Comparison of ENCODE assay signal across 26 cellular contexts in genomic region chrX:127011629-127012028, GRCh38.
"Had no signal": no experiment of that assay in that cellular context is flagged by ENCODE, and none has a peak within 500 bp of the region (broad histone marks: within the 10 kb centered on the region; RNA-seq: fewer than 3 reads in every experiment).

No MANE protein-coding gene starts in this region.

- H3K9me3 ChIP-seq: ascending aorta, stomach, thyroid gland, upper lobe of right lung had no signal

- H3K27me3 ChIP-seq: ascending aorta, esophagus muscularis mucosa, foreskin keratinocyte, heart right ventricle, stomach, thyroid gland, upper lobe of right lung had no signal

- ATAC-seq: activated CD4-positive, CD25-positive, alpha-beta regulatory T cell treated with anti-CD3 and anti-CD28 coated beads, Interleukin-2, amount 50 U/mL, for 24 hours; foreskin keratinocyte; heart right ventricle; naive thymus-derived CD4-positive, alpha-beta T cell; right cardiac atrium; stimulated activated naive B cell treated with anti-CD40 and anti-IgM and Interleukin-4, amounts not matched to agents 10 μg/mL and 1 μg/mL and 100 μg/mL, for 72 hours; upper lobe of right lung had no signal

- H3K4me3 ChIP-seq: ascending aorta, esophagus muscularis mucosa, heart right ventricle, stomach, thyroid gland, upper lobe of right lung had no signal

- DNase-seq: activated CD4-positive, alpha-beta memory T cell treated with anti-CD3 and anti-CD28 coated beads, Interleukin-2, amount 10 ng/mL, durations not matched to agents 7 days and 5 days; activated CD4-positive, alpha-beta T cell treated with anti-CD3 and anti-CD28 coated beads, Interleukin-2, amount 10 ng/mL, durations not matched to agents 7 days and 5 days; activated CD8-positive, alpha-beta memory T cell treated with anti-CD3 and anti-CD28 coated beads, Interleukin-2, amount 50 U/mL, for 48 hours; activated gamma-delta T cell; activated naive CD4-positive, alpha-beta T cell treated with anti-CD3 and anti-CD28 coated beads, Interleukin-2, amount 10 ng/mL, durations not matched to agents 7 days and 5 days; activated naive CD8-positive, alpha-beta T cell treated with anti-CD3 and anti-CD28 coated beads, Interleukin-2, amount 10 ng/mL, durations not matched to agents 7 days and 5 days; activated T-cell treated with anti-CD3 and anti-CD28 coated beads, Interleukin-2, amount 50 U/mL, for 24 hours; caudate nucleus; endodermal cell; heart right ventricle; midbrain; naive thymus-derived CD4-positive, alpha-beta T cell; nucleus accumbens; right cardiac atrium; stimulated activated CD4-positive, alpha-beta T cell treated with anti-CD3 and anti-CD28 coated beads, Interleukin-15, amount 100 ng/mL, for 24 hours; stimulated activated CD4-positive, alpha-beta T cell treated with anti-CD3 and anti-CD28 coated beads, Interleukin-2, amount 100 ng/mL, for 24 hours; stimulated activated naive B cell treated with anti-CD40 and anti-IgM and Interleukin-4, amounts not matched to agents 10 μg/mL and 1 μg/mL and 100 μg/mL, for 72 hours; stomach; thyroid gland; upper lobe of right lung had no signal

- H3K36me3 ChIP-seq: ascending aorta, esophagus muscularis mucosa, heart right ventricle, stomach, thyroid gland, upper lobe of right lung had no signal

- H3K27ac ChIP-seq: ascending aorta, esophagus muscularis mucosa, foreskin keratinocyte, heart right ventricle, stomach, thyroid gland, upper lobe of right lung, VCaP had no signal

- H3K4me1 ChIP-seq: ascending aorta, esophagus muscularis mucosa, foreskin keratinocyte, heart right ventricle, stomach, thyroid gland, upper lobe of right lung had no signal

- FAIRE-seq: TTC549 had no signal
